ENCODE assay signal across 1 cellular context in the genomic region with DNA sequence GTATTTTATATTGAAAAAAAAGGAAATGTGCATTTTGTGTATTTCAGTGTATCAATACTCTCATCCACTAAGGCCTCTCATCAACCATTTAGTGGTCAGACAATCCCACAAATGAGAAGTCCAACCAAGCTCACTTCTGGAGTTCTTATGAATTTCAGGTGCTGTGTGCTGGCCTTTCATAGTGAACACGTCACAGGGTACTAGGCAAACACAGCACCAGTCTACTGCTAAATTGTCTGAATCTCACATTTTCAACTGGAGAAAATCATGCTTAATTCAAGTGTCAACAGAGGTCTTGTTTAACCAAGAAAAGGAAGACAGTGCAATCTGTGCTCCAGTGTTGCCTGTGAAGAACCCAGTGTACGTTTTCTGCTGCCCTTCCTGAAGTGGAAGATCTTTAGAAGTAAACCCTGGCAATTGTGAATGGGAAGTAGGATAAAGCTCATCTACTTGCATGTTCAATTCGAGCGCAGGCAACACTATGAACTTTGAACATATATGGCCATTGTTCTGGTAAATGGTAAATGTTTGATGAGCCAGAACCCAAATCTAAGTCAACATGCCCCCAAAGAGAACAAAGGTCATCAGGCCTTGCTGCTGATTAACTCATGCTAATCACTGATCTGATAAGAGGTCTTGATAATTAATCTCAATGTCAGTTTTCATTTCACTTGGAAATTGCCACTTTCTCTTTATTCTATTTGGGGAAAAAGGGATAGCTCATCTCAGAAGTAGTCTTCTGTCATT.
TF ChIP-seq lines count a peak whose summit lies in the region.

No MANE protein-coding gene starts in this region.

TF ChIP-seq in HepG2, 621 proteins besides CTCF, POLR2A, EP300 and RAD21 (continued from another document and continues in another):
- no peak for TF ChIP-seq ZNF75D (CRISPR knock-in tag; IDR thresholded peaks at IDR 0.05; ENCODE audit: borderline replicate concordance)
- TF ChIP-seq PRPF4 (IDR thresholded peaks at IDR 0.05; ENCODE audit: low read depth, low read length, poor library complexity, severe bottlenecking), result no peak
- no peak for TF ChIP-seq ZZZ3 (CRISPR knock-in tag; IDR thresholded peaks at IDR 0.05; ENCODE audit: borderline replicate concordance)
- no peak; the same call in none of the 2 replicates for TF ChIP-seq MIER2 (CRISPR knock-in tag; IDR thresholded peaks at IDR 0.05)
- TF ChIP-seq, protein P1, sequence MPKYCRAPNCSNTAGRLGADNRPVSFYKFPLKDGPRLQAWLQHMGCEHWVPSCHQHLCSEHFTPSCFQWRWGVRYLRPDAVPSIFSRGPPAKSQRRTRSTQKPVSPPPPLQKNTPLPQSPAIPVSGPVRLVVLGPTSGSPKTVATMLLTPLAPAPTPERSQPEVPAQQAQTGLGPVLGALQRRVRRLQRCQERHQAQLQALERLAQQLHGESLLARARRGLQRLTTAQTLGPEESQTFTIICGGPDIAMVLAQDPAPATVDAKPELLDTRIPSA (CRISPR knock-in tag; IDR thresholded peaks at IDR 0.05; ENCODE audit: borderline replicate concordance), result no peak
- TF ChIP-seq ZNF775 (CRISPR knock-in tag; IDR thresholded peaks at IDR 0.05; ENCODE audit: borderline replicate concordance), result no peak
- 0 out of 2 replicates have a peak, but pooled peaks have one; percentile 34 for TF ChIP-seq ZNF709 (CRISPR knock-in tag; IDR thresholded peaks at IDR 0.05)
- peak; percentile 34; the same call in 1 of the 2 replicates for TF ChIP-seq ZFX (CRISPR knock-in tag; IDR thresholded peaks at IDR 0.05; ENCODE audit: low read depth)
- TF ChIP-seq ZNF251 (CRISPR knock-in tag; IDR thresholded peaks at IDR 0.05), result no peak
- peak; percentile 30; the same call in 1 of the 2 replicates for TF ChIP-seq ESRRA (CRISPR knock-in tag; IDR thresholded peaks at IDR 0.05; ENCODE audit: low read depth)
- peak; percentile 68; the same call in 1 of the 2 replicates for TF ChIP-seq CBFB (CRISPR knock-in tag; IDR thresholded peaks at IDR 0.05)
- no peak for TF ChIP-seq ZNF737 (CRISPR knock-in tag; IDR thresholded peaks at IDR 0.05; ENCODE audit: borderline replicate concordance)
- TF ChIP-seq DNMT1 (CRISPR knock-in tag; IDR thresholded peaks at IDR 0.05), result no peak
- TF ChIP-seq, protein P2, sequence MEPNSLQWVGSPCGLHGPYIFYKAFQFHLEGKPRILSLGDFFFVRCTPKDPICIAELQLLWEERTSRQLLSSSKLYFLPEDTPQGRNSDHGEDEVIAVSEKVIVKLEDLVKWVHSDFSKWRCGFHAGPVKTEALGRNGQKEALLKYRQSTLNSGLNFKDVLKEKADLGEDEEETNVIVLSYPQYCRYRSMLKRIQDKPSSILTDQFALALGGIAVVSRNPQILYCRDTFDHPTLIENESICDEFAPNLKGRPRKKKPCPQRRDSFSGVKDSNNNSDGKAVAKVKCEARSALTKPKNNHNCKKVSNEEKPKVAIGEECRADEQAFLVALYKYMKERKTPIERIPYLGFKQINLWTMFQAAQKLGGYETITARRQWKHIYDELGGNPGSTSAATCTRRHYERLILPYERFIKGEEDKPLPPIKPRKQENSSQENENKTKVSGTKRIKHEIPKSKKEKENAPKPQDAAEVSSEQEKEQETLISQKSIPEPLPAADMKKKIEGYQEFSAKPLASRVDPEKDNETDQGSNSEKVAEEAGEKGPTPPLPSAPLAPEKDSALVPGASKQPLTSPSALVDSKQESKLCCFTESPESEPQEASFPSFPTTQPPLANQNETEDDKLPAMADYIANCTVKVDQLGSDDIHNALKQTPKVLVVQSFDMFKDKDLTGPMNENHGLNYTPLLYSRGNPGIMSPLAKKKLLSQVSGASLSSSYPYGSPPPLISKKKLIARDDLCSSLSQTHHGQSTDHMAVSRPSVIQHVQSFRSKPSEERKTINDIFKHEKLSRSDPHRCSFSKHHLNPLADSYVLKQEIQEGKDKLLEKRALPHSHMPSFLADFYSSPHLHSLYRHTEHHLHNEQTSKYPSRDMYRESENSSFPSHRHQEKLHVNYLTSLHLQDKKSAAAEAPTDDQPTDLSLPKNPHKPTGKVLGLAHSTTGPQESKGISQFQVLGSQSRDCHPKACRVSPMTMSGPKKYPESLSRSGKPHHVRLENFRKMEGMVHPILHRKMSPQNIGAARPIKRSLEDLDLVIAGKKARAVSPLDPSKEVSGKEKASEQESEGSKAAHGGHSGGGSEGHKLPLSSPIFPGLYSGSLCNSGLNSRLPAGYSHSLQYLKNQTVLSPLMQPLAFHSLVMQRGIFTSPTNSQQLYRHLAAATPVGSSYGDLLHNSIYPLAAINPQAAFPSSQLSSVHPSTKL (CRISPR knock-in tag; IDR thresholded peaks at IDR 0.05), result peak; percentile 95
- no peak for TF ChIP-seq STAT5B (CRISPR knock-in tag; IDR thresholded peaks at IDR 0.05)
- no peak for TF ChIP-seq ZNF773 (CRISPR knock-in tag; IDR thresholded peaks at IDR 0.05; ENCODE audit: borderline replicate concordance)
- TF ChIP-seq HNRNPLL (IDR thresholded peaks at IDR 0.05; ENCODE audit: low read depth, low read length, poor library complexity, severe bottlenecking), result no peak
- TF ChIP-seq, protein P3, sequence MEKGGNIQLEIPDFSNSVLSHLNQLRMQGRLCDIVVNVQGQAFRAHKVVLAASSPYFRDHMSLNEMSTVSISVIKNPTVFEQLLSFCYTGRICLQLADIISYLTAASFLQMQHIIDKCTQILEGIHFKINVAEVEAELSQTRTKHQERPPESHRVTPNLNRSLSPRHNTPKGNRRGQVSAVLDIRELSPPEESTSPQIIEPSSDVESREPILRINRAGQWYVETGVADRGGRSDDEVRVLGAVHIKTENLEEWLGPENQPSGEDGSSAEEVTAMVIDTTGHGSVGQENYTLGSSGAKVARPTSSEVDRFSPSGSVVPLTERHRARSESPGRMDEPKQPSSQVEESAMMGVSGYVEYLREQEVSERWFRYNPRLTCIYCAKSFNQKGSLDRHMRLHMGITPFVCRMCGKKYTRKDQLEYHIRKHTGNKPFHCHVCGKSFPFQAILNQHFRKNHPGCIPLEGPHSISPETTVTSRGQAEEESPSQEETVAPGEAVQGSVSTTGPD (CRISPR knock-in tag; IDR thresholded peaks at IDR 0.05), result peak; percentile 98
- TF ChIP-seq ZNF577 (CRISPR knock-in tag; IDR thresholded peaks at IDR 0.05; ENCODE audit: borderline replicate concordance, low read depth), result no peak
- peak; percentile 88 for TF ChIP-seq HDAC1 (CRISPR knock-in tag; IDR thresholded peaks at IDR 0.05)
- TF ChIP-seq MIER3 (CRISPR knock-in tag; IDR thresholded peaks at IDR 0.05; ENCODE audit: borderline replicate concordance), result no peak; the same call in 1 of the 2 replicates
- peak; percentile 82 for TF ChIP-seq ZNF781 (CRISPR knock-in tag; IDR thresholded peaks at IDR 0.05; ENCODE audit: borderline replicate concordance, not compliant biosample characterization)
- TF ChIP-seq ZNF782 (CRISPR knock-in tag; IDR thresholded peaks at IDR 0.05; ENCODE audit: borderline replicate concordance), result no peak
- TF ChIP-seq CCDC6 (CRISPR knock-in tag; IDR thresholded peaks at IDR 0.05), result no peak
- TF ChIP-seq ISL2 (CRISPR knock-in tag; IDR thresholded peaks at IDR 0.05), result peak; percentile 90
- TF ChIP-seq YEATS4 (CRISPR knock-in tag; IDR thresholded peaks at IDR 0.05; ENCODE audit: borderline replicate concordance), result no peak
- no peak for TF ChIP-seq HOXA9 (CRISPR knock-in tag; IDR thresholded peaks at IDR 0.05; ENCODE audit: borderline replicate concordance)
- no peak for TF ChIP-seq SYNCRIP (IDR thresholded peaks at IDR 0.05; ENCODE audit: insufficient read depth, low read depth, low read length)
- no peak for TF ChIP-seq NFE2L2 (IDR thresholded peaks at IDR 0.05; ENCODE audit: low read length)
- TF ChIP-seq, protein P4, sequence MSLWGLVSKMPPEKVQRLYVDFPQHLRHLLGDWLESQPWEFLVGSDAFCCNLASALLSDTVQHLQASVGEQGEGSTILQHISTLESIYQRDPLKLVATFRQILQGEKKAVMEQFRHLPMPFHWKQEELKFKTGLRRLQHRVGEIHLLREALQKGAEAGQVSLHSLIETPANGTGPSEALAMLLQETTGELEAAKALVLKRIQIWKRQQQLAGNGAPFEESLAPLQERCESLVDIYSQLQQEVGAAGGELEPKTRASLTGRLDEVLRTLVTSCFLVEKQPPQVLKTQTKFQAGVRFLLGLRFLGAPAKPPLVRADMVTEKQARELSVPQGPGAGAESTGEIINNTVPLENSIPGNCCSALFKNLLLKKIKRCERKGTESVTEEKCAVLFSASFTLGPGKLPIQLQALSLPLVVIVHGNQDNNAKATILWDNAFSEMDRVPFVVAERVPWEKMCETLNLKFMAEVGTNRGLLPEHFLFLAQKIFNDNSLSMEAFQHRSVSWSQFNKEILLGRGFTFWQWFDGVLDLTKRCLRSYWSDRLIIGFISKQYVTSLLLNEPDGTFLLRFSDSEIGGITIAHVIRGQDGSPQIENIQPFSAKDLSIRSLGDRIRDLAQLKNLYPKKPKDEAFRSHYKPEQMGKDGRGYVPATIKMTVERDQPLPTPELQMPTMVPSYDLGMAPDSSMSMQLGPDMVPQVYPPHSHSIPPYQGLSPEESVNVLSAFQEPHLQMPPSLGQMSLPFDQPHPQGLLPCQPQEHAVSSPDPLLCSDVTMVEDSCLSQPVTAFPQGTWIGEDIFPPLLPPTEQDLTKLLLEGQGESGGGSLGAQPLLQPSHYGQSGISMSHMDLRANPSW (CRISPR knock-in tag; IDR thresholded peaks at IDR 0.05; ENCODE audit: borderline replicate concordance), result peak; percentile 72; the same call in 1 of the 2 replicates
- TF ChIP-seq ZNF652 (CRISPR knock-in tag; IDR thresholded peaks at IDR 0.05; ENCODE audit: borderline replicate concordance, low read depth), result no peak; the same call in 1 of the 2 replicates
- TF ChIP-seq, protein P5, sequence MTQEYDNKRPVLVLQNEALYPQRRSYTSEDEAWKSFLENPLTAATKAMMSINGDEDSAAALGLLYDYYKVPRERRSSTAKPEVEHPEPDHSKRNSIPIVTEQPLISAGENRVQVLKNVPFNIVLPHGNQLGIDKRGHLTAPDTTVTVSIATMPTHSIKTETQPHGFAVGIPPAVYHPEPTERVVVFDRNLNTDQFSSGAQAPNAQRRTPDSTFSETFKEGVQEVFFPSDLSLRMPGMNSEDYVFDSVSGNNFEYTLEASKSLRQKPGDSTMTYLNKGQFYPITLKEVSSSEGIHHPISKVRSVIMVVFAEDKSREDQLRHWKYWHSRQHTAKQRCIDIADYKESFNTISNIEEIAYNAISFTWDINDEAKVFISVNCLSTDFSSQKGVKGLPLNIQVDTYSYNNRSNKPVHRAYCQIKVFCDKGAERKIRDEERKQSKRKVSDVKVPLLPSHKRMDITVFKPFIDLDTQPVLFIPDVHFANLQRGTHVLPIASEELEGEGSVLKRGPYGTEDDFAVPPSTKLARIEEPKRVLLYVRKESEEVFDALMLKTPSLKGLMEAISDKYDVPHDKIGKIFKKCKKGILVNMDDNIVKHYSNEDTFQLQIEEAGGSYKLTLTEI (CRISPR knock-in tag; conservative IDR thresholded peaks at IDR 0.05), result no peak
- TF ChIP-seq ZEB1 (IDR thresholded peaks at IDR 0.05; ENCODE audit: insufficient replicate concordance, low read depth), result peak; percentile 42
- TF ChIP-seq ZNF24 (IDR thresholded peaks at IDR 0.05), result 0 out of 2 replicates have a peak, but pooled peaks have one; percentile 9
- TF ChIP-seq, protein P6, sequence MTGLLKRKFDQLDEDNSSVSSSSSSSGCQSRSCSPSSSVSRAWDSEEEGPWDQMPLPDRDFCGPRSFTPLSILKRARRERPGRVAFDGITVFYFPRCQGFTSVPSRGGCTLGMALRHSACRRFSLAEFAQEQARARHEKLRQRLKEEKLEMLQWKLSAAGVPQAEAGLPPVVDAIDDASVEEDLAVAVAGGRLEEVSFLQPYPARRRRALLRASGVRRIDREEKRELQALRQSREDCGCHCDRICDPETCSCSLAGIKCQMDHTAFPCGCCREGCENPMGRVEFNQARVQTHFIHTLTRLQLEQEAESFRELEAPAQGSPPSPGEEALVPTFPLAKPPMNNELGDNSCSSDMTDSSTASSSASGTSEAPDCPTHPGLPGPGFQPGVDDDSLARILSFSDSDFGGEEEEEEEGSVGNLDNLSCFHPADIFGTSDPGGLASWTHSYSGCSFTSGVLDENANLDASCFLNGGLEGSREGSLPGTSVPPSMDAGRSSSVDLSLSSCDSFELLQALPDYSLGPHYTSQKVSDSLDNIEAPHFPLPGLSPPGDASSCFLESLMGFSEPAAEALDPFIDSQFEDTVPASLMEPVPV (CRISPR knock-in tag; IDR thresholded peaks at IDR 0.05), result no peak
- no peak for TF ChIP-seq KLF13 (CRISPR knock-in tag; IDR thresholded peaks at IDR 0.05)
- TF ChIP-seq SMAD9 (CRISPR knock-in tag; IDR thresholded peaks at IDR 0.05), result no peak
- TF ChIP-seq SP1 (IDR thresholded peaks at IDR 0.05), result no peak
- TF ChIP-seq SP1 (CRISPR knock-in tag; IDR thresholded peaks at IDR 0.05), result no peak
- no peak for TF ChIP-seq CENPT (CRISPR knock-in tag; IDR thresholded peaks at IDR 0.05; ENCODE audit: low read depth)
- TF ChIP-seq GZF1 (CRISPR knock-in tag; IDR thresholded peaks at IDR 0.05), result no peak
- peak; percentile 97 for TF ChIP-seq PPARG (CRISPR knock-in tag; conservative IDR thresholded peaks at IDR 0.05)
- TF ChIP-seq, protein P7, sequence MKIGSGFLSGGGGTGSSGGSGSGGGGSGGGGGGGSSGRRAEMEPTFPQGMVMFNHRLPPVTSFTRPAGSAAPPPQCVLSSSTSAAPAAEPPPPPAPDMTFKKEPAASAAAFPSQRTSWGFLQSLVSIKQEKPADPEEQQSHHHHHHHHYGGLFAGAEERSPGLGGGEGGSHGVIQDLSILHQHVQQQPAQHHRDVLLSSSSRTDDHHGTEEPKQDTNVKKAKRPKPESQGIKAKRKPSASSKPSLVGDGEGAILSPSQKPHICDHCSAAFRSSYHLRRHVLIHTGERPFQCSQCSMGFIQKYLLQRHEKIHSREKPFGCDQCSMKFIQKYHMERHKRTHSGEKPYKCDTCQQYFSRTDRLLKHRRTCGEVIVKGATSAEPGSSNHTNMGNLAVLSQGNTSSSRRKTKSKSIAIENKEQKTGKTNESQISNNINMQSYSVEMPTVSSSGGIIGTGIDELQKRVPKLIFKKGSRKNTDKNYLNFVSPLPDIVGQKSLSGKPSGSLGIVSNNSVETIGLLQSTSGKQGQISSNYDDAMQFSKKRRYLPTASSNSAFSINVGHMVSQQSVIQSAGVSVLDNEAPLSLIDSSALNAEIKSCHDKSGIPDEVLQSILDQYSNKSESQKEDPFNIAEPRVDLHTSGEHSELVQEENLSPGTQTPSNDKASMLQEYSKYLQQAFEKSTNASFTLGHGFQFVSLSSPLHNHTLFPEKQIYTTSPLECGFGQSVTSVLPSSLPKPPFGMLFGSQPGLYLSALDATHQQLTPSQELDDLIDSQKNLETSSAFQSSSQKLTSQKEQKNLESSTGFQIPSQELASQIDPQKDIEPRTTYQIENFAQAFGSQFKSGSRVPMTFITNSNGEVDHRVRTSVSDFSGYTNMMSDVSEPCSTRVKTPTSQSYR (CRISPR knock-in tag; IDR thresholded peaks at IDR 0.05; ENCODE audit: borderline replicate concordance), result peak; percentile 69; the same call in 1 of the 2 replicates
- TF ChIP-seq, protein P8, sequence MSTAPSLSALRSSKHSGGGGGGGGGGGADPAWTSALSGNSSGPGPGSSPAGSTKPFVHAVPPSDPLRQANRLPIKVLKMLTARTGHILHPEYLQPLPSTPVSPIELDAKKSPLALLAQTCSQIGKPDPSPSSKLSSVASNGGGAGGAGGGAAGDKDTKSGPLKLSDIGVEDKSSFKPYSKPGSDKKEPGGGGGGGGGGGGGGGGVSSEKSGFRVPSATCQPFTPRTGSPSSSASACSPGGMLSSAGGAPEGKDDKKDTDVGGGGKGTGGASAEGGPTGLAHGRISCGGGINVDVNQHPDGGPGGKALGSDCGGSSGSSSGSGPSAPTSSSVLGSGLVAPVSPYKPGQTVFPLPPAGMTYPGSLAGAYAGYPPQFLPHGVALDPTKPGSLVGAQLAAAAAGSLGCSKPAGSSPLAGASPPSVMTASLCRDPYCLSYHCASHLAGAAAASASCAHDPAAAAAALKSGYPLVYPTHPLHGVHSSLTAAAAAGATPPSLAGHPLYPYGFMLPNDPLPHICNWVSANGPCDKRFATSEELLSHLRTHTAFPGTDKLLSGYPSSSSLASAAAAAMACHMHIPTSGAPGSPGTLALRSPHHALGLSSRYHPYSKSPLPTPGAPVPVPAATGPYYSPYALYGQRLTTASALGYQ (CRISPR knock-in tag; IDR thresholded peaks at IDR 0.05), result peak; percentile 66; the same call in 1 of the 2 replicates
- peak; percentile 44 for TF ChIP-seq ZNF264 (CRISPR knock-in tag; IDR thresholded peaks at IDR 0.05)
